In the genomic region with DNA sequence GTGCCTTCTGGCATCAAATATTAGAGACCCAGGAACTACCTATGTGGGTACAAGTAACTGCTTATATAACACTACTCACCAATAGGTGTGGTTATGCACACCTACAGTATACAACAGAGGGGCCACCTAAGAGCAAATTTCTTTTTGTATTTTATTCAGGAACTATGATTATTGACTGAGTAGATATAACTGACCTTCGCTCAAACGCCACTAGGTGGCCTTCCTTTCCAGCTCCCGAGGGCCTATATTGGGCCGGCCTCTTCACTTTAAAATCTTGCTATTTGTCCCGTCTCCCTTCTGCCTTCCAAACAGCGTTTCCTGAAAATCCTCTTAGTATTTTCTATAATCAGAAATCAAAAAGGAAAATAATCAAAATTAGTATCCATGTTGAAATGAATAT, we compare ENCODE assay signal across 11 cellular contexts. TPM values are rescaled to one million over a fixed set of nuclear protein-coding genes. Genes with fewer than 3 reads are reported as not detected.
DNase-seq lines count a peak whose midpoint lies in the region; ATAC-seq, FAIRE-seq and TF ChIP-seq lines count a peak whose summit lies in the region.
"Had no signal": no experiment of that assay in that cellular context is flagged by ENCODE, and none has a peak within 500 bp of the region (broad histone marks: within the 10 kb centered on the region; RNA-seq: fewer than 3 reads in every experiment).

No MANE protein-coding gene starts in this region.

- POLR2A ChIA-PET in H1 (lab: Charles Lee; ENCODE audit: partially characterized antibody): no interaction called here

- no peak overlapping the region for H3K27ac ChIP-seq in H1 (ENCODE audit: low read depth, low read length)
- no peak overlapping the region for H3K27ac ChIP-seq in neural progenitor cell

- H4K20me1 ChIP-seq in H1 (replicated peaks in 1 of 2; ENCODE audit: control insufficient read depth in 1 of 2, insufficient read depth in 2 of 2, low read length in 2 of 2) (no peaks in the 10 kb centered on the region), neural progenitor cell (ENCODE audit: low read depth) (no peaks in the 10 kb centered on the region)

- H3K36me3 ChIP-seq in H1 (ENCODE audit: control insufficient read depth in 2 of 4, insufficient read depth in 4 of 4, low read length in 3 of 4) (no peaks in the 10 kb centered on the region), neural progenitor cell (no peaks in the 10 kb centered on the region)

- no peak overlapping the region for H2BK120ac ChIP-seq in H1 (replicated peaks; ENCODE audit: low read depth, low read length)

- H3K56ac ChIP-seq in H1 (replicated peaks; ENCODE audit: insufficient read length, low read depth, low read length): no peak overlapping the region

- H3K27me3 ChIP-seq in H1 (replicated peaks in 1 of 4; ENCODE audit: control insufficient read depth in 3 of 4, extremely low read depth in 1 of 4, insufficient read depth in 3 of 4, low read length in 3 of 4) (no peaks in the 10 kb centered on the region), neural progenitor cell (no peaks in the 10 kb centered on the region)

- WGBS in H1 (ENCODE audit: extremely low coverage in 1 of 2, insufficient coverage in 1 of 2, insufficient read length in 1 of 2, insufficient replicate concordance in 2 of 2, low coverage in 1 of 2, low lambda C conversion rate in 2 of 2, missing lambda C conversion rate in 1 of 2), 2 experiments: 38% methylated on average over 4 of the region's 6 CpGs; no CpG with 5 or more reads in 1 of the 2 experiments

- no peak overlapping the region for H4K8ac ChIP-seq in H1 (ENCODE audit: extremely low read depth, insufficient read depth, low read length)

- H3F3A ChIP-seq in neural progenitor cell (ENCODE audit: low read depth): no peaks in the 10 kb centered on the region

- in situ Hi-C loops in GM13977 (cut with MboI; ENCODE audit: low pct_unique_long_range_greater_than_20kb, low sequenced_read_pairs, unreplicated experiment): no loop called here

- no peak overlapping the region for H3K27ac Mint-ChIP-seq in neural progenitor cell

- DNase-seq in GM13977 (ENCODE audit: low spot score) (no peak), NB4 (ENCODE audit: low read depth) (peak; percentile 10), H1 (ENCODE audit: low read depth in 1 of 2, low spot score in 2 of 2) (no peak), neural progenitor cell (ENCODE audit: low spot score) (peak; percentile 39)
- DNase-seq: activated T-cell treated with anti-CD3 and anti-CD28 coated beads, Interleukin-2, amount 50 U/mL, for 48 hours; NCI-H2081 treated with DMSO at 0.1 percent for 48 hours had no signal

- H4K91ac ChIP-seq in H1 (replicated peaks; ENCODE audit: insufficient read length, low read length): no peak overlapping the region

- H3K9me3 ChIP-seq in H1 (ENCODE audit: insufficient read depth in 2 of 2, low read depth in 1 of 2, low read length in 1 of 2) (no peaks in the 10 kb centered on the region), neural progenitor cell (ENCODE audit: low read depth) (no peaks in the 10 kb centered on the region)

- H3K27me3 Mint-ChIP-seq in neural progenitor cell (ENCODE audit: insufficient read depth, low read depth): no peaks in the 10 kb centered on the region

- no peak for TF ChIP-seq EP300 in H1 (IDR thresholded peaks at IDR 0.05; ENCODE audit: borderline replicate concordance in 1 of 2, low read depth in 2 of 2, low read length in 2 of 2)

- H4K5ac ChIP-seq in H1 (ENCODE audit: insufficient read length, low read depth, low read length): no peak overlapping the region

- CTCF ChIA-PET in H1 (lab: Charles Lee; ENCODE audit: partially characterized antibody): no interaction called here

- H3K9ac ChIP-seq in H1 (replicated peaks in 1 of 4; ENCODE audit: extremely low read depth in 1 of 4, low read depth in 3 of 4, low read length in 3 of 4): no peak overlapping the region
- H3K9ac ChIP-seq in neural progenitor cell: no peak overlapping the region

- no peak for TF ChIP-seq POLR2A in NB4 (IDR thresholded peaks at IDR 0.05; ENCODE audit: extremely low read depth, insufficient read length)
- no peak for TF ChIP-seq POLR2A in H1 (IDR thresholded peaks at IDR 0.05; ENCODE audit: control extremely low read depth in 1 of 2, low read depth in 2 of 2, low read length in 2 of 2)

- ATAC-seq in HG02610 (IDR thresholded peaks at IDR 0.05; ENCODE audit: unreplicated experiment) (no peak), GM21576 (IDR thresholded peaks at IDR 0.05; ENCODE audit: unreplicated experiment) (no peak), HG03095 (IDR thresholded peaks at IDR 0.05; ENCODE audit: unreplicated experiment) (no peak), HG03025 (IDR thresholded peaks at IDR 0.05; ENCODE audit: low FRiP score, unreplicated experiment) (no peak)

- H3K79me2 ChIP-seq in H1 (ENCODE audit: control insufficient read depth in 1 of 2, insufficient read depth in 2 of 2, low read length in 2 of 2): no peaks in the 10 kb centered on the region
- H3K79me2 ChIP-seq in neural progenitor cell (ENCODE audit: low read depth): no peaks in the 10 kb centered on the region

- H2AK5ac ChIP-seq in H1 (ENCODE audit: low read depth, low read length): no peak overlapping the region

- H3K18ac ChIP-seq in H1 (ENCODE audit: extremely low read depth, low read length): no peak overlapping the region

- no peak overlapping the region for H3K4me3 Mint-ChIP-seq in neural progenitor cell

- H2BK15ac ChIP-seq in H1 (ENCODE audit: low read length): no peak overlapping the region

- H2AFZ ChIP-seq in H1 (ENCODE audit: low read length): no peak overlapping the region
- peak overlapping the region; percentile 5 for H2AFZ ChIP-seq in neural progenitor cell (replicated peaks)

- H3K4me3 ChIP-seq in NB4 (ENCODE audit: low read depth, low read length): no peak overlapping the region
- no peak overlapping the region for H3K4me3 ChIP-seq in H1 (ENCODE audit: extremely low read depth in 1 of 4, insufficient read depth in 2 of 4, low read depth in 3 of 4, low read length in 4 of 4)
- no peak overlapping the region for H3K4me3 ChIP-seq in neural progenitor cell

- no peak overlapping the region for H2BK20ac ChIP-seq in H1 (ENCODE audit: low read length)

- FAIRE-seq in H1 (lab: Jason Lieb, UNC): no peak

- H3K4me2 ChIP-seq in H1 (ENCODE audit: insufficient read depth in 1 of 2, low read depth in 2 of 2, low read length in 2 of 2) (no peak overlapping the region), neural progenitor cell (no peak overlapping the region)

- H2BK12ac ChIP-seq in H1 (ENCODE audit: low read depth, low read length): no peak overlapping the region

- H2BK5ac ChIP-seq in H1 (ENCODE audit: low read depth, low read length): no peak overlapping the region

- TF ChIP-seq CTCF in GM13977 (IDR thresholded peaks at IDR 0.05; ENCODE audit: extremely low read depth, insufficient read depth, missing control alignments) (peak; percentile 49), NB4 (IDR thresholded peaks at IDR 0.05; ENCODE audit: low read depth, low read length) (peak; percentile 37), H1 (IDR thresholded peaks at IDR 0.05; ENCODE audit: control extremely low read depth in 1 of 3, insufficient read depth in 1 of 3, low read depth in 1 of 3, low read length in 3 of 3) (peak; percentile 15 to 45 (median 41)), neural progenitor cell (IDR thresholded peaks at IDR 0.05) (peak; percentile 69)

- H3K4me1 ChIP-seq in H1 (replicated peaks in 1 of 4; ENCODE audit: control insufficient read depth in 3 of 4, insufficient read depth in 4 of 4, low read length in 3 of 4) (no peaks in the 10 kb centered on the region), neural progenitor cell (no peaks in the 10 kb centered on the region)

- H3K14ac ChIP-seq in H1 (ENCODE audit: insufficient read length): no peak overlapping the region

- H3K36me3 Mint-ChIP-seq in neural progenitor cell: peaks cover 4% of the 10 kb centered on the region

- no peaks in the 10 kb centered on the region for H3K4me1 Mint-ChIP-seq in neural progenitor cell

- TF ChIP-seq RAD21 in H1 (IDR thresholded peaks at IDR 0.05 in 1 of 2, conservative IDR thresholded peaks at IDR 0.05 in 1 of 2; ENCODE audit: low read depth in 2 of 2, low read length in 2 of 2): peak; percentile 59 to 70

- no peaks in the 10 kb centered on the region for H3K23me2 ChIP-seq in H1 (ENCODE audit: low read depth, low read length)

- no peak overlapping the region for H3K4ac ChIP-seq in H1 (replicated peaks; ENCODE audit: insufficient read length, low read depth, low read length)

- H3K9me3 Mint-ChIP-seq in neural progenitor cell: peaks cover 14% of the 10 kb centered on the region

- no peak overlapping the region for H3K23ac ChIP-seq in H1 (ENCODE audit: insufficient read length)

- H3K79me1 ChIP-seq in H1 (ENCODE audit: low read depth, low read length): no peaks in the 10 kb centered on the region

TF ChIP-seq in H1, 55 proteins besides CTCF, POLR2A, EP300 and RAD21 (continues in another document):
- no peak for TF ChIP-seq GABPA (IDR thresholded peaks at IDR 0.05; ENCODE audit: borderline replicate concordance, insufficient read depth, low read length)
- no peak for TF ChIP-seq TBP (IDR thresholded peaks at IDR 0.05; ENCODE audit: low read depth, low read length)
- TF ChIP-seq, protein P1, sequence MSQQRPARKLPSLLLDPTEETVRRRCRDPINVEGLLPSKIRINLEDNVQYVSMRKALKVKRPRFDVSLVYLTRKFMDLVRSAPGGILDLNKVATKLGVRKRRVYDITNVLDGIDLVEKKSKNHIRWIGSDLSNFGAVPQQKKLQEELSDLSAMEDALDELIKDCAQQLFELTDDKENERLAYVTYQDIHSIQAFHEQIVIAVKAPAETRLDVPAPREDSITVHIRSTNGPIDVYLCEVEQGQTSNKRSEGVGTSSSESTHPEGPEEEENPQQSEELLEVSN (IDR thresholded peaks at IDR 0.05): no peak
- TF ChIP-seq, protein P2, sequence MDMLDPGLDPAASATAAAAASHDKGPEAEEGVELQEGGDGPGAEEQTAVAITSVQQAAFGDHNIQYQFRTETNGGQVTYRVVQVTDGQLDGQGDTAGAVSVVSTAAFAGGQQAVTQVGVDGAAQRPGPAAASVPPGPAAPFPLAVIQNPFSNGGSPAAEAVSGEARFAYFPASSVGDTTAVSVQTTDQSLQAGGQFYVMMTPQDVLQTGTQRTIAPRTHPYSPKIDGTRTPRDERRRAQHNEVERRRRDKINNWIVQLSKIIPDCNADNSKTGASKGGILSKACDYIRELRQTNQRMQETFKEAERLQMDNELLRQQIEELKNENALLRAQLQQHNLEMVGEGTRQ (IDR thresholded peaks at IDR 0.05; ENCODE audit: low read length): no peak
- no peak for TF ChIP-seq ASH2L (IDR thresholded peaks at IDR 0.05; ENCODE audit: low read length)

RNA-seq across cellular contexts. Expression of gene PABPC5, which starts 19.9 kb away (rescaled TPM):
- total RNA-seq in H1 (2021; fragmentation: NEBNext Ultra II Directional; extraction: Animal tissue kit (Norgen Biotek cat#: 25700)): 1.0 and 1.4 TPM in 2 replicates
- polyA plus RNA-seq in H1 (2011; rRNA removed): 0.16 and 0.35 TPM in 2 replicates
- polyA plus RNA-seq in H1 (2011; cell fraction: cytosol; rRNA removed): 0.44 TPM
- 0.29 TPM for polyA plus RNA-seq in H1 (2011; cell fraction: nucleus; rRNA removed)
- 0.57 to 1.7 TPM (median 0.85 TPM) in 4 replicates for polyA plus RNA-seq in H1 (2012, experiment 1 of 2)
- 0.64 TPM for polyA plus RNA-seq in H1 (2012, experiment 2 of 2)
- 1.7 TPM for polyA plus RNA-seq in H1 (2013, experiment 1 of 2)
- 1.7 TPM for polyA plus RNA-seq in H1 (2013, experiment 2 of 2)
- polyA minus RNA-seq in H1 (2011; rRNA and poly(A)+ RNA removed): 0.47 and 0.95 TPM in 2 replicates
- 0.81 TPM for polyA minus RNA-seq in H1 (2011; cell fraction: cytosol; rRNA and poly(A)+ RNA removed)
- polyA minus RNA-seq in H1 (2011; cell fraction: nucleus; rRNA and poly(A)+ RNA removed): 0.70 TPM
- total RNA-seq in neural progenitor cell (ENCODE audit: low replicate concordance): 5.0 and 5.2 TPM in 2 replicates
- total RNA-seq: T-helper 1 cell treated with Interleukin-12 subunit alpha and Interleukin-12 subunit beta and Interleukin-4 antibody, amounts not matched to agents 30 ng/mL and 1 ng/mL, for 36 hours had no signal

Comparison
In these comparisons a context has a peak if more than half of its experiments do, and no peak if none do; other contexts are left out.
1. DNase-seq: peak in NB4 (single experiment) and neural progenitor cell (single experiment); none in GM13977 (single experiment) and H1 (0 of 2).
2. Peak in every context shown above with its lines, with median percentiles within 50 percentile points of each other: CTCF ChIP-seq.